Comparison of ENCODE assay signal across 1 cellular context in the genomic region with DNA sequence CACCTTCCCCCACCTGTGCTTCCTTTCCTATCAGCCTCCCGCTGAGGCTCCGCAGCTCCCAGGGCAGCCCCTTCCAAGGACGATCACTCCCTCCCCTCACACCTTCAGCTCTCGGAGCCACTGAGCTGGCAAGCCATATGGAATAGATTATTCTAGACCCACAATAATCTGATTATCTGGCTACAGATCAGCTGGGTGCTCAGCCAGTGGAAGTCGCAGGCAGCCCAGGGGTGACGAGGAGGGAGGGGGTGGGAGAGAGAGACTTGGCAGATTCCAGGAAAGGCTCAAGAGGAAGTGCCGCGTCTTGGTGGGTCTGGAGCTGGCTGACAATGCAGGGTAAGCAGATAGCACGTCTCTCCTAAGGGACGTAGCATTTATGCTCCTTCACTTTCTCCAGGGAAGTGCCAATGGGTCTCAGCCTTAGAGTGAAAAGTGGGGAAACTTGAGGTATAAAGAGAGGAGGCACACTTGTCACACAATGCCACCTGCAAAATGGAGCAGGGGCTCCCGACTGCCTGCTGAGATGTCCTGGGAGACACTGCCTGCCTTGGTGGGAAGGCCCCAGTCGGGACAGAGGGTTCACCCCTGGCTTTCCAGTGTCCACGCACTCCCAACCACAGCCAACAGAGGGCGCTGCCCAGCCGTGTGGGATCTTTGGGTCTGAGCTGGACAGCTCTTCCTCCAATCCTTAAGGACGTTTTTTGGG.
TF ChIP-seq lines count a peak whose summit lies in the region.

No MANE protein-coding gene starts in this region.

TF ChIP-seq in K562, 482 proteins besides CTCF, POLR2A, EP300 and RAD21 (continued from another document and continues in another):
- TF ChIP-seq SNRNP70 (optimal IDR thresholded peaks at IDR 0.05; ENCODE audit: low read depth, low read length) (no peak), TEAD1 (CRISPR knock-in tag; IDR thresholded peaks at IDR 0.05) (no peak), MBD2 (IDR thresholded peaks at IDR 0.05; ENCODE audit: borderline replicate concordance, low read depth) (no peak; the same call in 1 of the 2 replicates), ARNT (IDR thresholded peaks at IDR 0.05) (no peak), ATF7 (IDR thresholded peaks at IDR 0.05) (peak; percentile 58; the same call in 1 of the 2 replicates), PTRF (tag; IDR thresholded peaks at IDR 0.05) (no peak), ZFPM2 (CRISPR knock-in tag; IDR thresholded peaks at IDR 0.05) (no peak), ZNF354B (CRISPR knock-in tag; IDR thresholded peaks at IDR 0.05) (no peak), XRCC3 (IDR thresholded peaks at IDR 0.05) (no peak), ZNF830 (CRISPR knock-in tag; IDR thresholded peaks at IDR 0.05) (0 out of 2 replicates have a peak, but pooled peaks have one; percentile 52), CREB1 (IDR thresholded peaks at IDR 0.05) (0 out of 2 replicates have a peak, but pooled peaks have one; percentile 17), CREB1 (CRISPR knock-in tag; IDR thresholded peaks at IDR 0.05) (no peak), SMARCA4 (IDR thresholded peaks at IDR 0.05) (no peak), FOXA1 (IDR thresholded peaks at IDR 0.05; ENCODE audit: borderline replicate concordance) (no peak), FOXK2 (conservative IDR thresholded peaks at IDR 0.05 in 1 of 2, IDR thresholded peaks at IDR 0.05 in 1 of 2; ENCODE audit: low read depth in 2 of 2) (no peak), ZNF174 (CRISPR knock-in tag; IDR thresholded peaks at IDR 0.05) (no peak), CXXC5 (CRISPR knock-in tag; IDR thresholded peaks at IDR 0.05) (peak; percentile 44; the same call in 1 of the 2 replicates), RBM22 (IDR thresholded peaks at IDR 0.05; ENCODE audit: low read depth, low read length, poor library complexity, severe bottlenecking) (no peak), RAD51 (IDR thresholded peaks at IDR 0.05; ENCODE audit: borderline replicate concordance, low read depth) (no peak), LCOR (CRISPR knock-in tag; IDR thresholded peaks at IDR 0.05) (0 out of 2 replicates have a peak, but pooled peaks have one; percentile 21), NR1H2 (CRISPR knock-in tag; IDR thresholded peaks at IDR 0.05) (no peak), MTF1 (CRISPR knock-in tag; IDR thresholded peaks at IDR 0.05; ENCODE audit: borderline replicate concordance) (no peak), PHF8 (IDR thresholded peaks at IDR 0.05; ENCODE audit: borderline replicate concordance, low read length) (no peak), SAP30 (IDR thresholded peaks at IDR 0.05; ENCODE audit: borderline replicate concordance, insufficient read depth, low read depth, low read length, poor library complexity, severe bottlenecking) (no peak), OTX1 (CRISPR knock-in tag; IDR thresholded peaks at IDR 0.05) (no peak), ZNF197 (CRISPR knock-in tag; IDR thresholded peaks at IDR 0.05; ENCODE audit: low read depth) (no peak), NR4A1 (CRISPR knock-in tag; IDR thresholded peaks at IDR 0.05) (0 out of 2 replicates have a peak, but pooled peaks have one; percentile 60), NR4A1 (tag; IDR thresholded peaks at IDR 0.05) (0 out of 2 replicates have a peak, but pooled peaks have one; percentile 28), FOXK1 (CRISPR knock-in tag; IDR thresholded peaks at IDR 0.05; ENCODE audit: borderline replicate concordance) (no peak), MXI1 (IDR thresholded peaks at IDR 0.05; ENCODE audit: low read depth, low read length) (no peak), TRIM28 (IDR thresholded peaks at IDR 0.05) (no peak), HDAC2 (IDR thresholded peaks at IDR 0.05) (no peak), ARHGAP35 (IDR thresholded peaks at IDR 0.05; ENCODE audit: partially characterized antibody) (no peak), RFX7 (CRISPR knock-in tag; IDR thresholded peaks at IDR 0.05) (no peak), CC2D1A (IDR thresholded peaks at IDR 0.05) (peak; percentile 62; the same call in 1 of the 2 replicates)
- TF ChIP-seq, protein P1, sequence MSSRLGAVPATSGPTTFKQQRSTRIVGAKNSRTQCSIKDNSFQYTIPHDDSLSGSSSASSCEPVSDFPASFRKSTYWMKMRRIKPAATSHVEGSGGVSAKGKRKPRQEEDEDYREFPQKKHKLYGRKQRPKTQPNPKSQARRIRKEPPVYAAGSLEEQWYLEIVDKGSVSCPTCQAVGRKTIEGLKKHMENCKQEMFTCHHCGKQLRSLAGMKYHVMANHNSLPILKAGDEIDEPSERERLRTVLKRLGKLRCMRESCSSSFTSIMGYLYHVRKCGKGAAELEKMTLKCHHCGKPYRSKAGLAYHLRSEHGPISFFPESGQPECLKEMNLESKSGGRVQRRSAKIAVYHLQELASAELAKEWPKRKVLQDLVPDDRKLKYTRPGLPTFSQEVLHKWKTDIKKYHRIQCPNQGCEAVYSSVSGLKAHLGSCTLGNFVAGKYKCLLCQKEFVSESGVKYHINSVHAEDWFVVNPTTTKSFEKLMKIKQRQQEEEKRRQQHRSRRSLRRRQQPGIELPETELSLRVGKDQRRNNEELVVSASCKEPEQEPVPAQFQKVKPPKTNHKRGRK (tag; IDR thresholded peaks at IDR 0.05) = no peak
- TF ChIP-seq, protein P2, sequence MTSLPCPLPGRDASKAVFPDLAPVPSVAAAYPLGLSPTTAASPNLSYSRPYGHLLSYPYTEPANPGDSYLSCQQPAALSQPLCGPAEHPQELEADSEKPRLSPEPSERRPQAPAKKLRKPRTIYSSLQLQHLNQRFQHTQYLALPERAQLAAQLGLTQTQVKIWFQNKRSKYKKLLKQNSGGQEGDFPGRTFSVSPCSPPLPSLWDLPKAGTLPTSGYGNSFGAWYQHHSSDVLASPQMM (CRISPR knock-in tag; IDR thresholded peaks at IDR 0.05) = no peak
- TF ChIP-seq, protein P3, sequence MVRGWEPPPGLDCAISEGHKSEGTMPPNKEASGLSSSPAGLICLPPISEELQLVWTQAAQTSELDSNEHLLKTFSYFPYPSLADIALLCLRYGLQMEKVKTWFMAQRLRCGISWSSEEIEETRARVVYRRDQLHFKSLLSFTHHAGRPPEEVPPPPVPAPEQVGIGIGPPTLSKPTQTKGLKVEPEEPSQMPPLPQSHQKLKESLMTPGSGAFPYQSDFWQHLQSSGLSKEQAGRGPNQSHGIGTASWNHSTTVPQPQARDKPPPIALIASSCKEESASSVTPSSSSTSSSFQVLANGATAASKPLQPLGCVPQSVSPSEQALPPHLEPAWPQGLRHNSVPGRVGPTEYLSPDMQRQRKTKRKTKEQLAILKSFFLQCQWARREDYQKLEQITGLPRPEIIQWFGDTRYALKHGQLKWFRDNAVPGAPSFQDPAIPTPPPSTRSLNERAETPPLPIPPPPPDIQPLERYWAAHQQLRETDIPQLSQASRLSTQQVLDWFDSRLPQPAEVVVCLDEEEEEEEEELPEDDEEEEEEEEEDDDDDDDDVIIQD (CRISPR knock-in tag; IDR thresholded peaks at IDR 0.05) = 0 out of 2 replicates have a peak, but pooled peaks have one; percentile 37
- TF ChIP-seq, protein P4, sequence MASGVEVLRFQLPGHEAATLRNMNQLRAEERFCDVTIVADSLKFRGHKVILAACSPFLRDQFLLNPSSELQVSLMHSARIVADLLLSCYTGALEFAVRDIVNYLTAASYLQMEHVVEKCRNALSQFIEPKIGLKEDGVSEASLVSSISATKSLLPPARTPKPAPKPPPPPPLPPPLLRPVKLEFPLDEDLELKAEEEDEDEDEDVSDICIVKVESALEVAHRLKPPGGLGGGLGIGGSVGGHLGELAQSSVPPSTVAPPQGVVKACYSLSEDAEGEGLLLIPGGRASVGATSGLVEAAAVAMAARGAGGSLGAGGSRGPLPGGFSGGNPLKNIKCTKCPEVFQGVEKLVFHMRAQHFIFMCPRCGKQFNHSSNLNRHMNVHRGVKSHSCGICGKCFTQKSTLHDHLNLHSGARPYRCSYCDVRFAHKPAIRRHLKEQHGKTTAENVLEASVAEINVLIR (CRISPR knock-in tag; IDR thresholded peaks at IDR 0.05) = peak; percentile 18; the same call in 1 of the 2 replicates
- TF ChIP-seq, protein P5, sequence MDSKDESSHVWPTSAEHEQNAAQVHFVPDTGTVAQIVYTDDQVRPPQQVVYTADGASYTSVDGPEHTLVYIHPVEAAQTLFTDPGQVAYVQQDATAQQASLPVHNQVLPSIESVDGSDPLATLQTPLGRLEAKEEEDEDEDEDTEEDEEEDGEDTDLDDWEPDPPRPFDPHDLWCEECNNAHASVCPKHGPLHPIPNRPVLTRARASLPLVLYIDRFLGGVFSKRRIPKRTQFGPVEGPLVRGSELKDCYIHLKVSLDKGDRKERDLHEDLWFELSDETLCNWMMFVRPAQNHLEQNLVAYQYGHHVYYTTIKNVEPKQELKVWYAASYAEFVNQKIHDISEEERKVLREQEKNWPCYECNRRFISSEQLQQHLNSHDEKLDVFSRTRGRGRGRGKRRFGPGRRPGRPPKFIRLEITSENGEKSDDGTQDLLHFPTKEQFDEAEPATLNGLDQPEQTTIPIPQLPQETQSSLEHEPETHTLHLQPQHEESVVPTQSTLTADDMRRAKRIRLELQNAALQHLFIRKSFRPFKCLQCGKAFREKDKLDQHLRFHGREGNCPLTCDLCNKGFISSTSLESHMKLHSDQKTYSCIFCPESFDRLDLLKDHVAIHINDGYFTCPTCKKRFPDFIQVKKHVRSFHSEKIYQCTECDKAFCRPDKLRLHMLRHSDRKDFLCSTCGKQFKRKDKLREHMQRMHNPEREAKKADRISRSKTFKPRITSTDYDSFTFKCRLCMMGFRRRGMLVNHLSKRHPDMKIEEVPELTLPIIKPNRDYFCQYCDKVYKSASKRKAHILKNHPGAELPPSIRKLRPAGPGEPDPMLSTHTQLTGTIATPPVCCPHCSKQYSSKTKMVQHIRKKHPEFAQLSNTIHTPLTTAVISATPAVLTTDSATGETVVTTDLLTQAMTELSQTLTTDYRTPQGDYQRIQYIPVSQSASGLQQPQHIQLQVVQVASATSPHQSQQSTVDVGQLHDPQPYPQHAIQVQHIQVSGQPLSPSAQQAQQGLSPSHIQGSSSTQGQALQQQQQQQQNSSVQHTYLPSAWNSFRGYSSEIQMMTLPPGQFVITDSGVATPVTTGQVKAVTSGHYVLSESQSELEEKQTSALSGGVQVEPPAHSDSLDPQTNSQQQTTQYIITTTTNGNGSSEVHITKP (IDR thresholded peaks at IDR 0.05; ENCODE audit: partially characterized antibody) = peak; percentile 46
- TF ChIP-seq, protein P6, sequence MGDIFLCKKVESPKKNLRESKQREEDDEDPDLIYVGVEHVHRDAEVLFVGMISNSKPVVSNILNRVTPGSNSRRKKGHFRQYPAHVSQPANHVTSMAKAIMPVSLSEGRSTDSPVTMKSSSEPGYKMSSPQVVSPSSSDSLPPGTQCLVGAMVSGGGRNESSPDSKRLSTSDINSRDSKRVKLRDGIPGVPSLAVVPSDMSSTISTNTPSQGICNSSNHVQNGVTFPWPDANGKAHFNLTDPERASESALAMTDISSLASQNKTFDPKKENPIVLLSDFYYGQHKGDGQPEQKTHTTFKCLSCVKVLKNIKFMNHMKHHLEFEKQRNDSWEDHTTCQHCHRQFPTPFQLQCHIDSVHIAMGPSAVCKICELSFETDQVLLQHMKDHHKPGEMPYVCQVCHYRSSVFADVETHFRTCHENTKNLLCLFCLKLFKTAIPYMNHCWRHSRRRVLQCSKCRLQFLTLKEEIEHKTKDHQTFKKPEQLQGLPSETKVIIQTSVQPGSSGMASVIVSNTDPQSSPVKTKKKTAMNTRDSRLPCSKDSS (IDR thresholded peaks at IDR 0.05; ENCODE audit: low read depth, partially characterized antibody) = no peak
- TF ChIP-seq, protein P7, sequence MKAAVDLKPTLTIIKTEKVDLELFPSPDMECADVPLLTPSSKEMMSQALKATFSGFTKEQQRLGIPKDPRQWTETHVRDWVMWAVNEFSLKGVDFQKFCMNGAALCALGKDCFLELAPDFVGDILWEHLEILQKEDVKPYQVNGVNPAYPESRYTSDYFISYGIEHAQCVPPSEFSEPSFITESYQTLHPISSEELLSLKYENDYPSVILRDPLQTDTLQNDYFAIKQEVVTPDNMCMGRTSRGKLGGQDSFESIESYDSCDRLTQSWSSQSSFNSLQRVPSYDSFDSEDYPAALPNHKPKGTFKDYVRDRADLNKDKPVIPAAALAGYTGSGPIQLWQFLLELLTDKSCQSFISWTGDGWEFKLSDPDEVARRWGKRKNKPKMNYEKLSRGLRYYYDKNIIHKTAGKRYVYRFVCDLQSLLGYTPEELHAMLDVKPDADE (conservative IDR thresholded peaks at IDR 0.05; ENCODE audit: control insufficient read depth, low read depth, low read length) = no peak
- TF ChIP-seq, protein P8, sequence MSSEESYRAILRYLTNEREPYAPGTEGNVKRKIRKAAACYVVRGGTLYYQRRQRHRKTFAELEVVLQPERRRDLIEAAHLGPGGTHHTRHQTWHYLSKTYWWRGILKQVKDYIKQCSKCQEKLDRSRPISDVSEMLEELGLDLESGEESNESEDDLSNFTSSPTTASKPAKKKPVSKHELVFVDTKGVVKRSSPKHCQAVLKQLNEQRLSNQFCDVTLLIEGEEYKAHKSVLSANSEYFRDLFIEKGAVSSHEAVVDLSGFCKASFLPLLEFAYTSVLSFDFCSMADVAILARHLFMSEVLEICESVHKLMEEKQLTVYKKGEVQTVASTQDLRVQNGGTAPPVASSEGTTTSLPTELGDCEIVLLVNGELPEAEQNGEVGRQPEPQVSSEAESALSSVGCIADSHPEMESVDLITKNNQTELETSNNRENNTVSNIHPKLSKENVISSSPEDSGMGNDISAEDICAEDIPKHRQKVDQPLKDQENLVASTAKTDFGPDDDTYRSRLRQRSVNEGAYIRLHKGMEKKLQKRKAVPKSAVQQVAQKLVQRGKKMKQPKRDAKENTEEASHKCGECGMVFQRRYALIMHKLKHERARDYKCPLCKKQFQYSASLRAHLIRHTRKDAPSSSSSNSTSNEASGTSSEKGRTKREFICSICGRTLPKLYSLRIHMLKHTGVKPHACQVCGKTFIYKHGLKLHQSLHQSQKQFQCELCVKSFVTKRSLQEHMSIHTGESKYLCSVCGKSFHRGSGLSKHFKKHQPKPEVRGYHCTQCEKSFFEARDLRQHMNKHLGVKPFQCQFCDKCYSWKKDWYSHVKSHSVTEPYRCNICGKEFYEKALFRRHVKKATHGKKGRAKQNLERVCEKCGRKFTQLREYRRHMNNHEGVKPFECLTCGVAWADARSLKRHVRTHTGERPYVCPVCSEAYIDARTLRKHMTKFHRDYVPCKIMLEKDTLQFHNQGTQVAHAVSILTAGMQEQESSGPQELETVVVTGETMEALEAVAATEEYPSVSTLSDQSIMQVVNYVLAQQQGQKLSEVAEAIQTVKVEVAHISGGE (CRISPR knock-in tag; IDR thresholded peaks at IDR 0.05) = no peak
- TF ChIP-seq, protein P9, sequence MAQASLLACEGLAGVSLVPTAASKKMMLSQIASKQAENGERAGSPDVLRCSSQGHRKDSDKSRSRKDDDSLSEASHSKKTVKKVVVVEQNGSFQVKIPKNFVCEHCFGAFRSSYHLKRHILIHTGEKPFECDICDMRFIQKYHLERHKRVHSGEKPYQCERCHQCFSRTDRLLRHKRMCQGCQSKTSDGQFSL (CRISPR knock-in tag; IDR thresholded peaks at IDR 0.05) = no peak
- TF ChIP-seq, protein P9 (tag; IDR thresholded peaks at IDR 0.05) = no peak
- TF ChIP-seq, protein P10, sequence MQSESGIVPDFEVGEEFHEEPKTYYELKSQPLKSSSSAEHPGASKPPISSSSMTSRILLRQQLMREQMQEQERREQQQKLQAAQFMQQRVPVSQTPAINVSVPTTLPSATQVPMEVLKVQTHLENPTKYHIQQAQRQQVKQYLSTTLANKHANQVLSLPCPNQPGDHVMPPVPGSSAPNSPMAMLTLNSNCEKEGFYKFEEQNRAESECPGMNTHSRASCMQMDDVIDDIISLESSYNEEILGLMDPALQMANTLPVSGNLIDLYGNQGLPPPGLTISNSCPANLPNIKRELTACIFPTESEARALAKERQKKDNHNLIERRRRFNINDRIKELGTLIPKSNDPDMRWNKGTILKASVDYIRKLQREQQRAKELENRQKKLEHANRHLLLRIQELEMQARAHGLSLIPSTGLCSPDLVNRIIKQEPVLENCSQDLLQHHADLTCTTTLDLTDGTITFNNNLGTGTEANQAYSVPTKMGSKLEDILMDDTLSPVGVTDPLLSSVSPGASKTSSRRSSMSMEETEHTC (IDR thresholded peaks at IDR 0.05) = no peak
